ENCODE assay signal across 8 cellular contexts in genomic region chr9:87812375-87813118, GRCh38.
A peak's percentile ranks its signal among the peaks of the same experiment; 100 is the strongest.
DNase-seq lines count a peak whose midpoint lies in the region; ATAC-seq lines count a peak whose summit lies in the region.

No MANE protein-coding gene starts in this region.

- peak; percentile 5 for DNase-seq in DMS114 treated with DMSO at 0.1 percent for 48 hours (lab: John Stamatoyannopoulos, UW; ENCODE audit: unreplicated experiment)
- DNase-seq in KBM-7 = peak; percentile 35
- DNase-seq in activated naive CD8-positive, alpha-beta T cell treated with anti-CD3 and anti-CD28 coated beads for 36 hours = peak; percentile 16
- DNase-seq in inferior parietal cortex (ENCODE audit: extremely low spot score) = peak; percentile 39
- DNase-seq in stimulated activated CD4-positive, alpha-beta T cell treated with anti-CD3 and anti-CD28 coated beads, Interleukin-4, amount 100 ng/mL, for 4 hours = peak; percentile 20 to 57
- DNase-seq in islet precursor cell = no peak
- DNase-seq in NCI-H2029 (lab: John Stamatoyannopoulos, UW) = no peak

- no peak overlapping the region for H3K27ac Mint-ChIP-seq in activated naive CD8-positive, alpha-beta T cell treated with anti-CD3 and anti-CD28 coated beads for 36 hours

- in situ Hi-C loops in KBM-7 (cut with MboI; ENCODE audit: low pct_unique_long_range_greater_than_20kb, low sequenced_read_pairs) = loop anchor here (25.0 kb wide), 2 partner anchors 125 to 475 kb away; no protein-coding TSS in a partner anchor

- no peak overlapping the region for H3K4me3 Mint-ChIP-seq in activated naive CD8-positive, alpha-beta T cell treated with anti-CD3 and anti-CD28 coated beads for 36 hours

- peaks cover 48% of the 10 kb centered on the region for H3K27me3 Mint-ChIP-seq in activated naive CD8-positive, alpha-beta T cell treated with anti-CD3 and anti-CD28 coated beads for 36 hours

- H3K36me3 Mint-ChIP-seq in activated naive CD8-positive, alpha-beta T cell treated with anti-CD3 and anti-CD28 coated beads for 36 hours = no peaks in the 10 kb centered on the region

- H3K4me1 Mint-ChIP-seq in activated naive CD8-positive, alpha-beta T cell treated with anti-CD3 and anti-CD28 coated beads for 36 hours = peaks cover 7% of the 10 kb centered on the region

- no peaks in the 10 kb centered on the region for H3K9me3 Mint-ChIP-seq in activated naive CD8-positive, alpha-beta T cell treated with anti-CD3 and anti-CD28 coated beads for 36 hours

- ATAC-seq in GM18520 (IDR thresholded peaks at IDR 0.05; ENCODE audit: unreplicated experiment) = no peak

Comparison
In these comparisons a context has a peak if more than half of its experiments do, and no peak if none do; other contexts are left out.
1. DNase-seq: peak in DMS114 treated with DMSO at 0.1 percent for 48 hours (single experiment), KBM-7 (single experiment), activated naive CD8-positive, alpha-beta T cell treated with anti-CD3 and anti-CD28 coated beads for 36 hours (single experiment), inferior parietal cortex (single experiment) and stimulated activated CD4-positive, alpha-beta T cell treated with anti-CD3 and anti-CD28 coated beads, Interleukin-4, amount 100 ng/mL, for 4 hours (2 of 2); none in islet precursor cell (single experiment) and NCI-H2029 (single experiment).